21 cellular contexts compared by ENCODE assay signal in genomic region chr22:22221043-22221442, GRCh38. TPM values are rescaled to one million over a fixed set of nuclear protein-coding genes. Genes with fewer than 3 reads are reported as not detected.
A peak's percentile ranks its signal among the peaks of the same experiment; 100 is the strongest.
DNase-seq lines count a peak whose midpoint lies in the region; ATAC-seq, FAIRE-seq and TF ChIP-seq lines count a peak whose summit lies in the region.
"Not testable (repeated sequence)": the region's sequence is repeated elsewhere in the genome, so short reads cannot be mapped to it uniquely, and the experiment has no call there.
"Had no signal": no experiment of that assay in that cellular context is flagged by ENCODE, and none has a peak within 500 bp of the region (broad histone marks: within the 10 kb centered on the region; RNA-seq: fewer than 3 reads in every experiment).

No MANE protein-coding gene starts in this region.

- H3K4me2 ChIP-seq in K562 (ENCODE audit: insufficient read depth, low read length); H1 (ENCODE audit: insufficient read depth in 1 of 2, low read depth in 2 of 2, low read length in 2 of 2); keratinocyte (ENCODE audit: control insufficient read depth, extremely low read depth, insufficient read depth, low read depth, low read length): not testable (repeated sequence)

- H3K9ac ChIP-seq in K562 (ENCODE audit: insufficient read depth in 1 of 2, low read depth in 2 of 2, low read length in 2 of 2); H1 (replicated peaks in 1 of 4; ENCODE audit: extremely low read depth in 1 of 4, low read depth in 3 of 4, low read length in 3 of 4); keratinocyte (ENCODE audit: control insufficient read depth, extremely low read depth, insufficient read depth, low read length): not testable (repeated sequence)

- intact Hi-C loops in K562 (cut with micrococcal nuclease); left cardiac atrium (cut with DNase I); right cardiac atrium (cut with DNase I): not testable (repeated sequence)

- not testable (repeated sequence) for BruUV-seq in K562 (replicated peaks; lab: Mats Ljungman, UMichigan)

- dilution Hi-C loops in keratinocyte (cut with MboI; ENCODE audit: extremely low pct_ligation_motif_present, low sequenced_read_pairs) = not testable (repeated sequence)

- DNase-seq in K562 (ENCODE audit: extremely low read depth in 1 of 4, low spot score in 3 of 4); H1 (ENCODE audit: low read depth in 1 of 2, low spot score in 2 of 2); left cardiac atrium; right cardiac atrium; keratinocyte (ENCODE audit: low read depth, low spot score): not testable (repeated sequence)

- not testable (repeated sequence) for TF ChIP-seq RAD21 in K562 (CRISPR knock-in tag; conservative IDR thresholded peaks at IDR 0.05 in 1 of 2, IDR thresholded peaks at IDR 0.05 in 1 of 2); H1 (IDR thresholded peaks at IDR 0.05 in 1 of 2, conservative IDR thresholded peaks at IDR 0.05 in 1 of 2; ENCODE audit: low read depth in 2 of 2, low read length in 2 of 2)

- not testable (repeated sequence) for H2AK5ac ChIP-seq in H1 (ENCODE audit: low read depth, low read length)

- WGBS in K562 (ENCODE audit: insufficient coverage, low coverage, missing lambda C conversion rate) = no CpG with 5 or more reads among the region's 7 CpGs
- no CpG with 5 or more reads among the region's 7 CpGs for WGBS in H1 (ENCODE audit: extremely low coverage in 1 of 2, insufficient coverage in 1 of 2, insufficient read length in 1 of 2, insufficient replicate concordance in 2 of 2, low coverage in 1 of 2, low lambda C conversion rate in 2 of 2, missing lambda C conversion rate in 1 of 2), 2 experiments
- WGBS in right cardiac atrium = no CpG with 5 or more reads among the region's 7 CpGs

- TF ChIP-seq EP300 in K562 (IDR thresholded peaks at IDR 0.05; ENCODE audit: low read length); H1 (IDR thresholded peaks at IDR 0.05; ENCODE audit: borderline replicate concordance in 1 of 2, low read depth in 2 of 2, low read length in 2 of 2): not testable (repeated sequence)

- not testable (repeated sequence) for H3K9me1 ChIP-seq in K562 (ENCODE audit: control insufficient read depth, insufficient read depth, low read length); keratinocyte (ENCODE audit: control insufficient read depth, extremely low read depth, insufficient read depth, low read length)

- not testable (repeated sequence) for H3K79me1 ChIP-seq in H1 (ENCODE audit: low read depth, low read length)

- CTCF ChIA-PET in K562 (lab: Yijun Ruan, JAX; ENCODE audit: low intra/inter-chr PET ratio); H1 (lab: Charles Lee; ENCODE audit: partially characterized antibody): not testable (repeated sequence)

- H3K56ac ChIP-seq in H1 (replicated peaks; ENCODE audit: insufficient read length, low read depth, low read length) = not testable (repeated sequence)

- H3K18ac ChIP-seq in H1 (ENCODE audit: extremely low read depth, low read length) = not testable (repeated sequence)

- H3K4me3 ChIP-seq in K562; H1 (ENCODE audit: extremely low read depth in 1 of 4, insufficient read depth in 2 of 4, low read depth in 3 of 4, low read length in 4 of 4); right cardiac atrium (ENCODE audit: low read length); keratinocyte (ENCODE audit: control insufficient read depth in 2 of 3, extremely low read depth in 1 of 3, insufficient read depth in 2 of 3, low read depth in 1 of 3, low read length in 3 of 3): not testable (repeated sequence)

- not testable (repeated sequence) for H4K5ac ChIP-seq in H1 (ENCODE audit: insufficient read length, low read depth, low read length)

- in situ Hi-C loops in K562 (cut with MboI) = loop anchor here (5.0 kb wide), 1 partner anchor 269 kb away; the partner anchor contains the start of gene PPM1F

- ATAC-seq in K562 (peak; percentile 6; the same call in 1 of the 3 replicates), esophagus mucosa (peak; percentile 26), left cardiac atrium (peak; percentile 41 to 50), right cardiac atrium (peak; percentile 51 to 52)

- not testable (repeated sequence) for H4K91ac ChIP-seq in H1 (replicated peaks; ENCODE audit: insufficient read length, low read length)

- H3K14ac ChIP-seq in H1 (ENCODE audit: insufficient read length) = not testable (repeated sequence)

- H3K27me3 ChIP-seq in K562 (ENCODE audit: control insufficient read depth in 2 of 2, insufficient read depth in 2 of 2, low read length in 2 of 2) (peaks cover 12 to 34% of the 10 kb centered on the region in 2 experiments; a peak in 4 of 5 replicates), H1 (replicated peaks in 1 of 4; ENCODE audit: control insufficient read depth in 3 of 4, extremely low read depth in 1 of 4, insufficient read depth in 3 of 4, low read length in 3 of 4) (peaks cover 62 to 75% (median 72%) of the 10 kb centered on the region in 4 experiments)
- not testable (repeated sequence) for H3K27me3 ChIP-seq in right cardiac atrium (ENCODE audit: control insufficient read depth, insufficient read depth); keratinocyte (ENCODE audit: control insufficient read depth, extremely low read depth, insufficient read depth, low read length)

- not testable (repeated sequence) for H2BK120ac ChIP-seq in H1 (replicated peaks; ENCODE audit: low read depth, low read length)

- not testable (repeated sequence) for TF ChIP-seq POLR2A in K562 (conservative IDR thresholded peaks at IDR 0.05); H1 (IDR thresholded peaks at IDR 0.05; ENCODE audit: control extremely low read depth in 1 of 2, low read depth in 2 of 2, low read length in 2 of 2)

- H3K4me1 ChIP-seq in K562 (replicated peaks in 1 of 2; ENCODE audit: control insufficient read depth in 2 of 2, insufficient read depth in 2 of 2, low read length in 2 of 2); H1 (replicated peaks in 1 of 4; ENCODE audit: control insufficient read depth in 3 of 4, insufficient read depth in 4 of 4, low read length in 3 of 4); right cardiac atrium (ENCODE audit: control insufficient read depth, insufficient read depth, low read length); keratinocyte (ENCODE audit: control insufficient read depth, extremely low read depth, insufficient read depth, low read length): not testable (repeated sequence)

- TF ChIP-seq CTCF in K562 (IDR thresholded peaks at IDR 0.05 in 2 of 3, conservative IDR thresholded peaks at IDR 0.05 in 1 of 3; ENCODE audit: insufficient read depth in 2 of 3, low read depth in 1 of 3, low read length in 3 of 3); H1 (IDR thresholded peaks at IDR 0.05; ENCODE audit: control extremely low read depth in 1 of 3, insufficient read depth in 1 of 3, low read depth in 1 of 3, low read length in 3 of 3); keratinocyte (optimal IDR thresholded peaks at IDR 0.05 in 1 of 3, IDR thresholded peaks at IDR 0.05 in 1 of 3, conservative IDR thresholded peaks at IDR 0.05 in 1 of 3; ENCODE audit: extremely low read depth in 1 of 3, insufficient read depth in 2 of 3, low read length in 3 of 3): not testable (repeated sequence)

- not testable (repeated sequence) for H3K23me2 ChIP-seq in H1 (ENCODE audit: low read depth, low read length)

- not testable (repeated sequence) for H3K27ac ChIP-seq in K562 (ENCODE audit: extremely low read depth, low read depth, low read length); H1 (ENCODE audit: low read depth, low read length); right cardiac atrium (ENCODE audit: low read length); keratinocyte (ENCODE audit: control insufficient read depth, insufficient read depth, low read length)

- H2BK15ac ChIP-seq in H1 (ENCODE audit: low read length) = not testable (repeated sequence)

- not testable (repeated sequence) for H2BK5ac ChIP-seq in H1 (ENCODE audit: low read depth, low read length)

- not testable (repeated sequence) for H4K8ac ChIP-seq in H1 (ENCODE audit: extremely low read depth, insufficient read depth, low read length)

- not testable (repeated sequence) for H3K4ac ChIP-seq in H1 (replicated peaks; ENCODE audit: insufficient read length, low read depth, low read length)

- H2BK12ac ChIP-seq in H1 (ENCODE audit: low read depth, low read length) = not testable (repeated sequence)

- peak; percentile 67 for FAIRE-seq in K562 (lab: Jason Lieb, UNC)
- peak; percentile 19 for FAIRE-seq in H1 (lab: Jason Lieb, UNC)
- peak; percentile 84 for FAIRE-seq in keratinocyte (lab: Jason Lieb, UNC)

- not testable (repeated sequence) for H3K79me2 ChIP-seq in K562 (ENCODE audit: control insufficient read depth, insufficient read depth, low read length); H1 (ENCODE audit: control insufficient read depth in 1 of 2, insufficient read depth in 2 of 2, low read length in 2 of 2); keratinocyte (ENCODE audit: control insufficient read depth, insufficient read depth, low read length)

- not testable (repeated sequence) for H3K9me3 ChIP-seq in K562 (replicated peaks; ENCODE audit: control insufficient read depth, insufficient read depth, low read depth, low read length); H1 (ENCODE audit: insufficient read depth in 2 of 2, low read depth in 1 of 2, low read length in 1 of 2); right cardiac atrium (ENCODE audit: control insufficient read depth, low read length); keratinocyte (ENCODE audit: control insufficient read depth, low read depth, low read length)

- not testable (repeated sequence) for H2BK20ac ChIP-seq in H1 (ENCODE audit: low read length)

- H3K23ac ChIP-seq in H1 (ENCODE audit: insufficient read length) = not testable (repeated sequence)

- not testable (repeated sequence) for H4K20me1 ChIP-seq in K562 (replicated peaks; ENCODE audit: control insufficient read depth, insufficient read depth, low read length); keratinocyte (ENCODE audit: control insufficient read depth, extremely low read depth, insufficient read depth, low read length)
- peaks cover 5 to 12% of the 10 kb centered on the region in 2 experiments for H4K20me1 ChIP-seq in H1 (replicated peaks in 1 of 2; ENCODE audit: control insufficient read depth in 1 of 2, insufficient read depth in 2 of 2, low read length in 2 of 2)

- not testable (repeated sequence) for H2AFZ ChIP-seq in K562 (ENCODE audit: low read depth, low read length); H1 (ENCODE audit: low read length); keratinocyte (ENCODE audit: control insufficient read depth, low read length)

- POLR2A ChIA-PET in K562 (lab: Yijun Ruan, JAX) = interaction anchor here (0.7 kb wide), 1 partner anchor 18 kb away, joined by 4 read pairs; no protein-coding TSS in a partner anchor
- POLR2A ChIA-PET in H1 (lab: Charles Lee; ENCODE audit: partially characterized antibody) = not testable (repeated sequence)

- H3K36me3 ChIP-seq in K562 (ENCODE audit: control insufficient read depth, insufficient read depth, low read length); H1 (ENCODE audit: control insufficient read depth in 2 of 4, insufficient read depth in 4 of 4, low read length in 3 of 4); keratinocyte (ENCODE audit: control insufficient read depth in 2 of 2, extremely low read depth in 1 of 2, insufficient read depth in 2 of 2, low read length in 2 of 2): not testable (repeated sequence)

RNA-seq across cellular contexts. Expression of gene VPREB1, which starts 23.5 kb away (rescaled TPM):
- not detected in 2 replicates for total RNA-seq in K562 (2011; cell fraction: chromatin; rRNA removed; ENCODE audit: low replicate concordance)
- total RNA-seq in K562 (2011; cell fraction: nucleolus; rRNA removed) = not detected in 2 replicates
- total RNA-seq in K562 (2011; cell fraction: nucleoplasm; rRNA removed) = not detected in 2 replicates
- total RNA-seq in K562 (2014; rRNA removed) (not detected in 2 replicates), K562 (2014; rRNA removed; fragmentation: Illumina TruSeq; extraction: Trizol) (not detected in 2 replicates), K562 (2015; rRNA removed; fragmentation: Illumina TruSeq; extraction: Trizol) (not detected in 2 replicates), K562 (2021) (not detected in 2 replicates), esophagus mucosa (not detected), left cardiac atrium (not detected), right cardiac atrium (not detected)
- polyA plus RNA-seq in K562 (2011; rRNA removed) (not detected in 2 replicates), K562 (2014; fragmentation: Illumina TruSeq; extraction: Trizol) (not detected in 2 replicates), K562 (2014; fragmentation: Nextera tagmentation; extraction: Ambion mirVana) (not detected), K562 (2014; rRNA removed) (not detected in 2 replicates), H1 (2011; rRNA removed) (not detected in 2 replicates), right cardiac atrium (not detected), keratinocyte (not detected in 3 replicates)
- polyA plus RNA-seq in K562 (2011; cell fraction: cytosol; rRNA removed) = not detected in 2 replicates
- polyA plus RNA-seq in K562 (2011; cell fraction: nucleus; rRNA removed) = not detected in 2 replicates
- polyA plus RNA-seq in K562 (2012) = not detected in 2 replicates
- polyA minus RNA-seq in K562 (2011; rRNA and poly(A)+ RNA removed) = not detected in 2 replicates
- not detected in 2 replicates for polyA minus RNA-seq in K562 (2011; cell fraction: cytosol; rRNA and poly(A)+ RNA removed)
- polyA minus RNA-seq in K562 (2011; cell fraction: nucleus; rRNA and poly(A)+ RNA removed) = not detected in 2 replicates
- not detected in 2 replicates for total RNA-seq in H1 (2021; fragmentation: NEBNext Ultra II Directional; extraction: Animal tissue kit (Norgen Biotek cat#: 25700))
- not detected for polyA plus RNA-seq in H1 (2011; cell fraction: cytosol; rRNA removed)
- not detected for polyA plus RNA-seq in H1 (2011; cell fraction: nucleus; rRNA removed)
- not detected in 4 replicates for polyA plus RNA-seq in H1 (2012, experiment 1 of 2)
- polyA plus RNA-seq in H1 (2012, experiment 2 of 2) = not detected
- polyA plus RNA-seq in H1 (2013, experiment 1 of 2) = not detected
- not detected for polyA plus RNA-seq in H1 (2013, experiment 2 of 2)
- polyA minus RNA-seq in H1 (2011; rRNA and poly(A)+ RNA removed) = not detected in 2 replicates
- polyA minus RNA-seq in H1 (2011; cell fraction: cytosol; rRNA and poly(A)+ RNA removed) = not detected
- polyA minus RNA-seq in H1 (2011; cell fraction: nucleus; rRNA and poly(A)+ RNA removed) = not detected
- polyA plus RNA-seq in keratinocyte (2011; ENCODE audit: low read depth) = not detected
- not detected in 2 replicates for polyA plus RNA-seq in keratinocyte (2011; cell fraction: cytosol; rRNA removed)
- polyA plus RNA-seq in keratinocyte (2011; cell fraction: nucleus; rRNA removed) = not detected in 2 replicates
- polyA plus RNA-seq in keratinocyte (2012; ENCODE audit: low replicate concordance) = not detected in 2 replicates
- not detected in 3 replicates for polyA minus RNA-seq in keratinocyte
- not detected for polyA minus RNA-seq in keratinocyte (2011; cell fraction: cytosol; rRNA and poly(A)+ RNA removed)
- polyA minus RNA-seq in keratinocyte (2011; cell fraction: nucleus; rRNA and poly(A)+ RNA removed) = not detected in 2 replicates
- total RNA-seq: A172; A673; B cell; Caco-2; Calu3; CD4-positive, alpha-beta memory T cell; CD4-positive, alpha-beta T cell; CD4-positive, CD25-positive, alpha-beta regulatory T cell; CD8-positive, alpha-beta memory T cell; CD8-positive, alpha-beta T cell; Daoy had no signal
- polyA plus RNA-seq: A549; AG04450; BJ; CD14-positive monocyte; CD4-positive, alpha-beta memory T cell; CD4-positive, CD25-positive, alpha-beta regulatory T cell; CD8-positive, alpha-beta memory T cell had no signal
